28 cellular contexts compared by ENCODE assay signal in the genomic region with DNA sequence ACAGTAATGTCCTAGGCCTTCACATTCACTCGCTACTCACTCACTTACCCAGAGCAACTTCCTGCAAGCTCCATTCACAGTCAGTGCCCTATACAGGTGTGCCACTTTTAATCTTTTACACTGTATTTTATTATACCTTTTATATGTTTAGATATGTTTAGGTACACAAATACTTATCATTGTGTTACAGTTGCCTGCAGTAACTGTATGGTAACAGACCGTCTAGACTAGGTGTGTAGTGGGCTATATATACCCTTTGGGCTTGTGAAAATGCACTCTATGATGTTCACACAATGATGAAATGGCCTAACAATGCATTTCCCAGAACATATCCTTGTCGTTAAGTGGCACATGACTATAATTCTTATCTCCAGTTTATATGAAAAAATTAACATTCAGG.
"Had no signal": no experiment of that assay in that cellular context is flagged by ENCODE, and none has a peak within 500 bp of the region (broad histone marks: within the 10 kb centered on the region; RNA-seq: fewer than 3 reads in every experiment).

No MANE protein-coding gene starts in this region.

- DNase-seq: activated B cell treated with CpG ODN at 0.5 μM for 24 hours; activated CD4-positive, alpha-beta T cell treated with anti-CD3 and anti-CD28 coated beads for 48 hours; activated CD4-positive, alpha-beta T cell treated with anti-CD3 and anti-CD28 coated beads, Interleukin-2, amount 50 U/mL, for 1 hour; activated CD4-positive, alpha-beta T cell treated with anti-CD3 and anti-CD28 coated beads, Interleukin-2, amount 50 U/mL, for 48 hours; activated CD8-positive, alpha-beta memory T cell treated with anti-CD3 and anti-CD28 coated beads for 24 hours; activated CD8-positive, alpha-beta T cell treated with anti-CD3 and anti-CD28 coated beads for 36 hours; activated gamma-delta T cell; activated naive CD4-positive, alpha-beta T cell; activated naive CD4-positive, alpha-beta T cell treated with anti-CD3 and anti-CD28 coated beads, Interleukin-2, amount 10 ng/mL, durations not matched to agents 7 days and 5 days; activated naive CD8-positive, alpha-beta T cell treated with anti-CD3 and anti-CD28 coated beads, Interleukin-2, amount 10 ng/mL, durations not matched to agents 7 days and 5 days; activated T-cell treated with anti-CD3 and anti-CD28 coated beads, Interleukin-2, amount 50 U/mL, for 48 hours; anterior cingulate cortex; brain microvascular endothelial cell; cortex of kidney; dermis blood vessel endothelial cell; effector CD4-positive, alpha-beta T cell; effector memory CD8-positive, alpha-beta T cell; foreskin keratinocyte; gastrocnemius medialis; glutamatergic neuron; T-helper 1 cell; T-helper 17 cell; T1000; WERI-Rb-1 had no signal

- H3K4me3 ChIP-seq: esophagus muscularis mucosa, gastrocnemius medialis had no signal

- H3K27ac ChIP-seq: brain microvascular endothelial cell, esophagus muscularis mucosa, foreskin keratinocyte, gastrocnemius medialis, WERI-Rb-1 had no signal

- H3K27me3 ChIP-seq: brain microvascular endothelial cell, esophagus muscularis mucosa, foreskin keratinocyte, gastrocnemius medialis had no signal

- H3K9me3 ChIP-seq: esophagus muscularis mucosa, gastrocnemius medialis had no signal

- ATAC-seq: activated CD4-positive, CD25-positive, alpha-beta regulatory T cell treated with anti-CD3 and anti-CD28 coated beads, Interleukin-2, amount 50 U/mL, for 24 hours; activated CD8-positive, alpha-beta T cell treated with anti-CD3 and anti-CD28 coated beads for 36 hours; activated naive CD4-positive, alpha-beta T cell treated with anti-CD3 and anti-CD28 coated beads, Interleukin-2, amount 50 U/mL, for 72 hours; effector memory CD8-positive, alpha-beta T cell; foreskin keratinocyte; gastrocnemius medialis; T-helper 17 cell had no signal

- FAIRE-seq: bronchial epithelial cell had no signal

- H3K36me3 ChIP-seq: brain microvascular endothelial cell, esophagus muscularis mucosa, gastrocnemius medialis, WERI-Rb-1 had no signal

- H3K4me1 ChIP-seq: esophagus muscularis mucosa, foreskin keratinocyte, gastrocnemius medialis had no signal
